Comparison of ENCODE assay signal across 1 cellular context in genomic region chr2:121008978-121009377, GRCh38.
TF ChIP-seq lines count a peak whose summit lies in the region.

No MANE protein-coding gene starts in this region.

TF ChIP-seq in H1, 55 proteins besides CTCF, POLR2A, EP300 and RAD21 (continued from another document):
- no peak for TF ChIP-seq ZNF274 (IDR thresholded peaks at IDR 0.05; ENCODE audit: borderline replicate concordance, extremely low read depth, low read length)
- TF ChIP-seq ATF2 (IDR thresholded peaks at IDR 0.05; ENCODE audit: low read length), result no peak
- no peak for TF ChIP-seq E2F6 (IDR thresholded peaks at IDR 0.05)
- no peak for TF ChIP-seq EZH2 (IDR thresholded peaks at IDR 0.05; ENCODE audit: low read depth, low read length, severe bottlenecking)
- TF ChIP-seq CHD7 (IDR thresholded peaks at IDR 0.05; ENCODE audit: insufficient replicate concordance, low read length), result no peak
- TF ChIP-seq SP1 (IDR thresholded peaks at IDR 0.05; ENCODE audit: low read depth, low read length), result no peak
- no peak for TF ChIP-seq YY1 (IDR thresholded peaks at IDR 0.05; ENCODE audit: low read depth, low read length)
- TF ChIP-seq BACH1 (IDR thresholded peaks at IDR 0.05; ENCODE audit: low read length), result no peak
- no peak for TF ChIP-seq TEAD4 (IDR thresholded peaks at IDR 0.05; ENCODE audit: low read depth, low read length)
- no peak for TF ChIP-seq SIRT6 (IDR thresholded peaks at IDR 0.05; ENCODE audit: low read length)
- TF ChIP-seq MAFK (IDR thresholded peaks at IDR 0.05; ENCODE audit: low read depth, low read length), result no peak
- TF ChIP-seq PHF8 (conservative IDR thresholded peaks at IDR 0.05; ENCODE audit: low read depth, low read length), result no peak
TF ChIP-seq in H1: peak in this region for 0.
